ENCODE assay signal across 1 cellular context in the genomic region with DNA sequence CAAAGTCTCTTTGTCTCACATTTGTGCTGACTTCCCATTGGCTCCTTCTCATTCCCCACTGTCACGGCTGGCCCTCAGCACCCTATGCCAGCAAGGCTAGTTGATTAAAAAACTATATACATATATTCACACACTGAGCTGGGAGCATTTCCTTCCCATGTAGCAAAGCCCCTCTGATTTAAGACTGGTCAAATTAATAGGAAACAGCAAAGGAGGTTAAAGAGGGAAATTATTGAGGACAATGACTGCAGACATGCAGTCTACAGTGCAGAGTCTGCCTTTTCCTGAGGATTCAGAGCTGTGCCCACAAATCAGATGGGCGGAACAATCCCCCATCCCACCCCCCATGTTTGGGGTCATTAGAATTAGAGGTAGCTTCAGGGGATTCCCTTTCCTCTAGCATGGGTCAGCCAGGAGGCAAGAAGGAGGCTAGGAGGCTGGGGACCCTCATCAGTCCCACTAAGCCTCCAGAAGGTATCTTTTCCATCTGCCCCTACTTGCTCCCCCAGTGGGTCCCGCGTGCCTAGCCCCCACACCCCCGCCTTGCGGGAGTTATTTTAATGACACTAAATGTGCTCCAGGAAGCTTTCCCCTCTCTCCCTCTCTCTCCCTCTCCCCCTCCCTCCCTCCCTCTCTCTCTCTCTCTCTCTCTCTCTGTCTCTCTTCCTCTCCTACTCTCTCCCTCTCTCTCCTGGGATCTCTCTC.
A peak's percentile ranks its signal among the peaks of the same experiment; 100 is the strongest.
TF ChIP-seq lines count a peak whose summit lies in the region.

No MANE protein-coding gene starts in this region.

TF ChIP-seq in H1, 55 proteins besides CTCF, POLR2A, EP300 and RAD21:
- TF ChIP-seq RNF2 (IDR thresholded peaks at IDR 0.05; ENCODE audit: borderline replicate concordance, low read depth, low read length, missing control alignments, poor library complexity, severe bottlenecking): peak; percentile 87
- no peak for TF ChIP-seq SP1 (IDR thresholded peaks at IDR 0.05; ENCODE audit: low read depth, low read length)
- no peak for TF ChIP-seq SP2 (IDR thresholded peaks at IDR 0.05; ENCODE audit: low read length)
- no peak for TF ChIP-seq KDM4A (IDR thresholded peaks at IDR 0.05; ENCODE audit: low read depth, low read length, severe bottlenecking)
